Comparison of ENCODE assay signal across 2 cellular contexts in genomic region chr4:144008602-144009001, GRCh38. TPM values are rescaled to one million over a fixed set of nuclear protein-coding genes. Genes with fewer than 3 reads are reported as not detected.
"Had no signal": no experiment of that assay in that cellular context is flagged by ENCODE, and none has a peak within 500 bp of the region (broad histone marks: within the 10 kb centered on the region; RNA-seq: fewer than 3 reads in every experiment).

No MANE protein-coding gene starts in this region.

RNA-seq across cellular contexts. Expression of gene GYPB, which starts 10.6 kb away (rescaled TPM):
- polyA plus RNA-seq: GM23338, H1 had no signal
